Comparison of ENCODE assay signal across 9 cellular contexts in genomic region chr7:55019329-55019690, GRCh38. TPM values are rescaled to one million over a fixed set of nuclear protein-coding genes. Genes with fewer than 3 reads are reported as not detected.
DNase-seq lines count a peak whose midpoint lies in the region; ATAC-seq and TF ChIP-seq lines count a peak whose summit lies in the region.
"Had no signal": no experiment of that assay in that cellular context is flagged by ENCODE, and none has a peak within 500 bp of the region (broad histone marks: within the 10 kb centered on the region; RNA-seq: fewer than 3 reads in every experiment).

No MANE protein-coding gene starts in this region.

- H3K4me3 ChIP-seq in iPS DF 6.9 (ENCODE audit: low read length) (peak overlapping the region; percentile 66; the same call in 1 of the 2 replicates), skeletal muscle satellite cell (ENCODE audit: low read length) (peak overlapping the region; percentile 90)

- H3K4me2 ChIP-seq in skeletal muscle satellite cell (ENCODE audit: low read length): peak overlapping the region; percentile 89

- H3K4me1 ChIP-seq in iPS DF 6.9 (ENCODE audit: control insufficient read depth, insufficient read depth, low read length) (peaks cover 2% of the 10 kb centered on the region; the same call in 1 of the 2 replicates), skeletal muscle satellite cell (ENCODE audit: control insufficient read depth, insufficient read depth, low read length) (peaks cover 46% of the 10 kb centered on the region)

- DNase-seq in GM20000 (ENCODE audit: low spot score) (peak; percentile 63), iPS DF 6.9 (ENCODE audit: low read depth, low spot score) (no peak), SHP77 (lab: John Stamatoyannopoulos, UW) (no peak), NCI-H524 treated with DMSO at 0.1 percent for 48 hours (lab: John Stamatoyannopoulos, UW) (no peak)

- H3K27me3 ChIP-seq in iPS DF 6.9 (ENCODE audit: control insufficient read depth, insufficient read depth, low read length): peaks cover 28% of the 10 kb centered on the region
- H3K27me3 ChIP-seq in skeletal muscle satellite cell (ENCODE audit: control insufficient read depth, insufficient read depth, low read length): no peaks in the 10 kb centered on the region

- 0 to 1% (median 1%) methylated on average over 30 to 52 of the region's 52 CpGs for WGBS in adipose tissue, 3 donors
- WGBS in iPS DF 6.9 (ENCODE audit: insufficient coverage, insufficient read length): no CpG with 5 or more reads among the region's 52 CpGs

- H3K9ac ChIP-seq in skeletal muscle satellite cell (ENCODE audit: low read depth, low read length): peak overlapping the region; percentile 96

- ATAC-seq in HG02870 (IDR thresholded peaks at IDR 0.05; ENCODE audit: unreplicated experiment) (no peak), GM21367 (IDR thresholded peaks at IDR 0.05; ENCODE audit: unreplicated experiment) (no peak)

- H3K27ac ChIP-seq in adipose tissue (ENCODE audit: low read depth, low read length) (peak overlapping the region; percentile 23), iPS DF 6.9 (ENCODE audit: low read length) (no peak overlapping the region)

- H3K36me3 ChIP-seq in iPS DF 6.9 (ENCODE audit: control insufficient read depth, insufficient read depth, low read length): no peaks in the 10 kb centered on the region
- H3K36me3 ChIP-seq in skeletal muscle satellite cell (ENCODE audit: insufficient read depth, low read length): peaks cover 7% of the 10 kb centered on the region

- TF ChIP-seq CTCF in GM20000 (IDR thresholded peaks at IDR 0.05; ENCODE audit: extremely low read depth, missing control alignments): no peak

- H3K9me3 ChIP-seq in iPS DF 6.9 (ENCODE audit: control insufficient read depth, insufficient read depth, low read length) (no peaks in the 10 kb centered on the region), skeletal muscle satellite cell (replicated peaks; ENCODE audit: low read length) (no peaks in the 10 kb centered on the region)

RNA-seq across cellular contexts. Expression of gene EGFR, which starts 0.5 kb away (rescaled TPM):
- 10 to 100 TPM; 12.6 to 24.4 (median 13.6) TPM for polyA plus RNA-seq in adipose tissue
- total RNA-seq in skeletal muscle satellite cell (2012; rRNA removed): 89.1 and 114 TPM in 2 replicates
- polyA plus RNA-seq: IgD-negative memory B cell had no signal
